ENCODE assay signal across 26 cellular contexts in the genomic region with DNA sequence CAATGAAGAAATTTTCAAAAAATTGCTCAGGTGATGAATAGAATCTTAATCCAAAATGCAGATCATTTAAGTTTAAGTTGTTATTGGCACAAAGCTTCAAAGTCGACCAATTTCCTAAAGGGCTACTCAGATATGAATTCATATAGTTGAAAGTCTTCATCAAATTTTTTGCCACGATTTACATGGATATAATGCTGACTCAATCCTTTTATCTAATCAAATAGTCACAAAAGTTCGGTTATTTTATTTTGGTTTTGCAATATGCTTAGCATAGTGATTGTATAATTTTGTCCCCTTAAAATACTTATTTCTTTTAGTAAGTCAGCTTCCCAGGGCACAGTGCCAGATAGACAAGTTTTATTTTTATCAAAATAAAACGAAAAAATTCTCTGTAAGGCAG.
"Had no signal": no experiment of that assay in that cellular context is flagged by ENCODE, and none has a peak within 500 bp of the region (broad histone marks: within the 10 kb centered on the region; RNA-seq: fewer than 3 reads in every experiment).

No MANE protein-coding gene starts in this region.

- H3K36me3 ChIP-seq: stomach, suprapubic skin, thoracic aorta, thyroid gland, tibial artery, tibial nerve, transverse colon, upper lobe of left lung, upper lobe of right lung, uterus, vagina had no signal

- H3K27ac ChIP-seq: stomach, suprapubic skin, testis, thoracic aorta, thyroid gland, tibial artery, tibial nerve, transverse colon, upper lobe of left lung, upper lobe of right lung, uterus, vagina had no signal

- H3K4me3 ChIP-seq: stomach, suprapubic skin, testis, thoracic aorta, thyroid gland, tibial artery, tibial nerve, transverse colon, upper lobe of left lung, upper lobe of right lung, uterus, vagina had no signal

- H3K9me3 ChIP-seq: testis, thyroid gland had no signal

- H3K4me1 ChIP-seq: stomach, suprapubic skin, testis, thyroid gland, tibial artery, transverse colon, upper lobe of right lung, uterus, vagina had no signal

- H3K27me3 ChIP-seq: stomach, suprapubic skin, testis, thyroid gland, tibial artery, tibial nerve, transverse colon, upper lobe of left lung, upper lobe of right lung, uterus, vagina had no signal

- FAIRE-seq: urothelium cell line had no signal

- DNase-seq: stimulated activated CD4-positive, alpha-beta T cell treated with anti-CD3 and anti-CD28 coated beads, Interleukin-2, amount 100 ng/mL, for 48 hours; stimulated activated CD4-positive, alpha-beta T cell treated with anti-CD3 and anti-CD28 coated beads, Interleukin-4, amount 100 ng/mL, for 1 hour; stimulated activated CD4-positive, alpha-beta T cell treated with anti-CD3 and anti-CD28 coated beads, Interleukin-4, amount 100 ng/mL, for 24 hours; stimulated activated CD4-positive, alpha-beta T cell treated with anti-CD3 and anti-CD28 coated beads, Interleukin-4, amount 100 ng/mL, for 4 hours; stimulated activated CD8-positive, alpha-beta memory T cell treated with anti-CD3 and anti-CD28 coated beads, Interleukin-4, amount 100 ng/mL, for 48 hours; stimulated activated naive B cell treated with anti-CD40 and anti-IgM and Interleukin-4, amounts not matched to agents 10 μg/mL and 1 μg/mL and 100 μg/mL, for 72 hours; stimulated activated naive CD4-positive, alpha-beta T cell; stimulated activated naive CD4-positive, alpha-beta T cell treated with Interleukin-2 at 50 U/mL for 16 hours; stimulated activated naive CD8-positive, alpha-beta T cell treated with anti-CD3 and anti-CD28 coated beads, Interleukin-15, amount 100 ng/mL, for 72 hours; stimulated activated naive CD8-positive, alpha-beta T cell treated with anti-CD3 and anti-CD28 coated beads, Interleukin-15, Interleukin-2, amounts not matched to agents 100 U/mL and 50 U/mL, for 24 hours; stomach; substantia nigra; testis; thyroid gland; tibial artery; transverse colon; trophoblast cell; upper lobe of left lung; upper lobe of right lung; uterus had no signal

- ATAC-seq: stimulated activated memory B cell treated with anti-CD40 and anti-IgM and Interleukin-4, amounts not matched to agents 10 μg/mL and 1 μg/mL and 100 μg/mL, for 72 hours; stimulated activated naive B cell treated with anti-CD40 and anti-IgM and Interleukin-4, amounts not matched to agents 10 μg/mL and 1 μg/mL and 100 μg/mL, for 72 hours; stimulated activated naive CD8-positive, alpha-beta T cell treated with anti-CD3 and anti-CD28 coated beads, Interleukin-15, amount 100 ng/mL, for 72 hours; stimulated activated naive CD8-positive, alpha-beta T cell treated with anti-CD3 and anti-CD28 coated beads, Interleukin-15, Interleukin-2, amounts not matched to agents 100 U/mL and 50 U/mL, for 24 hours; upper lobe of right lung had no signal
